Comparison of ENCODE assay signal across 8 cellular contexts in genomic region chr7:139602143-139602722, GRCh38.
DNase-seq lines count a peak whose midpoint lies in the region; ATAC-seq, FAIRE-seq and TF ChIP-seq lines count a peak whose summit lies in the region.

No MANE protein-coding gene starts in this region.

- H3K9ac ChIP-seq in K562 (ENCODE audit: insufficient read depth in 1 of 2, low read depth in 2 of 2, low read length in 2 of 2): no peak overlapping the region

- no peak overlapping the region for H3K4me3 ChIP-seq in AG09309 (ENCODE audit: control insufficient read depth, low read depth, low read length)
- H3K4me3 ChIP-seq in K562: no peak overlapping the region

- BruUV-seq in K562 (replicated peaks; lab: Mats Ljungman, UMichigan): no TSS peak

- no peaks in the 10 kb centered on the region for H4K20me1 ChIP-seq in K562 (replicated peaks; ENCODE audit: control insufficient read depth, insufficient read depth, low read length)

- H3K27ac ChIP-seq in K562 (ENCODE audit: extremely low read depth, low read depth, low read length): no peak overlapping the region

- no peaks in the 10 kb centered on the region for H3K27me3 ChIP-seq in K562 (ENCODE audit: control insufficient read depth in 2 of 2, insufficient read depth in 2 of 2, low read length in 2 of 2)

- intact Hi-C loops in K562 (cut with micrococcal nuclease) (loop anchor here (1.0 to 5.0 kb wide), 2 partner anchors 175 to 402 kb away; partner anchors contain the start of gene HIPK2), left colon (cut with DNase I, micrococcal nuclease) (no loop called here), posterior cingulate gyrus (cut with DNase I) (loop anchor here (5.0 kb wide), 1 partner anchor 400 kb away; no protein-coding TSS in a partner anchor)

- H3K9me1 ChIP-seq in K562 (ENCODE audit: control insufficient read depth, insufficient read depth, low read length): no peaks in the 10 kb centered on the region

- H3K9me3 ChIP-seq in K562 (replicated peaks; ENCODE audit: control insufficient read depth, insufficient read depth, low read depth, low read length): no peaks in the 10 kb centered on the region

- H3K36me3 ChIP-seq in K562 (ENCODE audit: control insufficient read depth, insufficient read depth, low read length): peaks cover 17% of the 10 kb centered on the region; the same call in 2 of the 3 replicates

- TF ChIP-seq CTCF in AG09309 (IDR thresholded peaks at IDR 0.05; ENCODE audit: control insufficient read depth, insufficient read depth, low read depth, low read length, missing control alignments) (peak; percentile 67), GM13977 (IDR thresholded peaks at IDR 0.05; ENCODE audit: extremely low read depth, insufficient read depth, missing control alignments) (peak; percentile 55), K562 (IDR thresholded peaks at IDR 0.05 in 2 of 3, conservative IDR thresholded peaks at IDR 0.05 in 1 of 3; ENCODE audit: insufficient read depth in 2 of 3, low read depth in 1 of 3, low read length in 3 of 3) (peak; percentile 68 to 81 (median 69))

- no peak for TF ChIP-seq POLR2A in K562 (conservative IDR thresholded peaks at IDR 0.05)

- no peaks in the 10 kb centered on the region for H3K79me2 ChIP-seq in K562 (ENCODE audit: control insufficient read depth, insufficient read depth, low read length)

- ATAC-seq in K562: peak; percentile 93
- ATAC-seq in left colon: peak; percentile 71
- ATAC-seq in GM21737 (IDR thresholded peaks at IDR 0.05; ENCODE audit: unreplicated experiment): no peak
- no peak for ATAC-seq in HG02588 (IDR thresholded peaks at IDR 0.05; ENCODE audit: unreplicated experiment)

- no peak for TF ChIP-seq EP300 in K562 (IDR thresholded peaks at IDR 0.05; ENCODE audit: low read length)

- H3K4me1 ChIP-seq in K562 (replicated peaks in 1 of 2; ENCODE audit: control insufficient read depth in 2 of 2, insufficient read depth in 2 of 2, low read length in 2 of 2): peaks cover 0 to 9% of the 10 kb centered on the region in 2 experiments; a peak in 3 of 5 replicates

- no peak overlapping the region for H2AFZ ChIP-seq in K562 (ENCODE audit: low read depth, low read length)

- CTCF ChIA-PET in K562 (lab: Yijun Ruan, JAX; ENCODE audit: low intra/inter-chr PET ratio): interaction anchor here (0.6 to 3.0 kb wide), 6 partner anchors 19 to 740 kb away, joined by 3 to 22 read pairs (median 10); no protein-coding TSS in a partner anchor

- H3K4me2 ChIP-seq in K562 (ENCODE audit: insufficient read depth, low read length): no peak overlapping the region

- peak; percentile 67 for FAIRE-seq in K562 (lab: Jason Lieb, UNC)

- DNase-seq in AG09309 (ENCODE audit: low read depth) (peak; percentile 7), GM13977 (ENCODE audit: low spot score) (peak; percentile 55), NCI-H526 (lab: John Stamatoyannopoulos, UW) (peak; percentile 19 to 54), K562 (ENCODE audit: extremely low read depth in 1 of 4, low spot score in 3 of 4) (peak; percentile 53 to 65 (median 60)), left colon (no peak), posterior cingulate gyrus (no peak)

- POLR2A ChIA-PET in K562 (lab: Yijun Ruan, JAX): interaction anchor here (0.6 to 1.4 kb wide), 14 partner anchors 8 to 697 kb away, joined by 3 to 9 read pairs (median 3); no protein-coding TSS in a partner anchor

- TF ChIP-seq RAD21 in K562 (CRISPR knock-in tag; conservative IDR thresholded peaks at IDR 0.05 in 1 of 2, IDR thresholded peaks at IDR 0.05 in 1 of 2): peak; percentile 80 to 89

- in situ Hi-C loops in GM13977 (cut with MboI; ENCODE audit: low pct_unique_long_range_greater_than_20kb, low sequenced_read_pairs, unreplicated experiment) (no loop called here), K562 (cut with MboI) (no loop called here)

- 25% methylated on average over 7 of the region's 7 CpGs for WGBS in K562 (ENCODE audit: insufficient coverage, low coverage, missing lambda C conversion rate)

TF ChIP-seq in K562, 482 proteins besides CTCF, POLR2A, EP300 and RAD21 (continues in another document):
- TF ChIP-seq CC2D1A (IDR thresholded peaks at IDR 0.05) (no peak), THRB (CRISPR knock-in tag; conservative IDR thresholded peaks at IDR 0.05) (0 out of 2 replicates have a peak, but pooled peaks have one; percentile 51), HBP1 (CRISPR knock-in tag; IDR thresholded peaks at IDR 0.05) (peak; percentile 50; the same call in 1 of the 2 replicates), KLF16 (IDR thresholded peaks at IDR 0.05) (peak; percentile 60; the same call in 1 of the 2 replicates), ZNF668 (CRISPR knock-in tag; IDR thresholded peaks at IDR 0.05) (no peak), TAF15 (IDR thresholded peaks at IDR 0.05; ENCODE audit: low read depth, low read length) (no peak), TCF3 (CRISPR knock-in tag; IDR thresholded peaks at IDR 0.05) (0 out of 2 replicates have a peak, but pooled peaks have one; percentile 11), AFF1 (IDR thresholded peaks at IDR 0.05; ENCODE audit: low read depth in 1 of 2, partially characterized antibody in 2 of 2) (peak in 1 of 2 experiments; percentile 47), ARID1B (IDR thresholded peaks at IDR 0.05) (no peak), RCOR1 (IDR thresholded peaks at IDR 0.05; ENCODE audit: borderline replicate concordance in 1 of 2, low read depth in 2 of 2, low read length in 2 of 2) (peak in 1 of 2 experiments; percentile 25; a peak in 1 of 4 replicates), DACH1 (IDR thresholded peaks at IDR 0.05; ENCODE audit: partially characterized antibody) (no peak), GTF2A2 (tag; IDR thresholded peaks at IDR 0.05) (no peak), NCOA6 (IDR thresholded peaks at IDR 0.05) (no peak), ZNF280A (IDR thresholded peaks at IDR 0.05; ENCODE audit: low read depth, partially characterized antibody) (peak; percentile 11), ARNT (IDR thresholded peaks at IDR 0.05) (peak in 1 of 2 experiments; percentile 75; a peak in 1 of 4 replicates), HDAC1 (IDR thresholded peaks at IDR 0.05) (0 out of 4 replicates have a peak, but pooled peaks of 1 of the 2 experiments have one; percentile 26)

Comparison
In these comparisons a context has a peak if more than half of its experiments do, and no peak if none do; other contexts are left out.
1. DNase-seq: peak in AG09309 (single experiment), GM13977 (single experiment), NCI-H526 (2 of 2) and K562 (4 of 4); none in left colon (0 of 2) and posterior cingulate gyrus (0 of 10).
2. ATAC-seq: peak in K562 (single experiment) and left colon (single experiment); none in GM21737 (single experiment) and HG02588 (single experiment).
3. intact Hi-C loops: an anchor here in K562 (1.0 to 5.0 kb wide) and posterior cingulate gyrus (5.0 kb wide); none called in left colon.
4. Peak in every context shown above with its lines, with median percentiles within 50 percentile points of each other: CTCF ChIP-seq.